In genomic region chr12:14771651-14772137, GRCh38 we compare ENCODE assay signal across 8 cellular contexts. TPM values are rescaled to one million over a fixed set of nuclear protein-coding genes. Genes with fewer than 3 reads are reported as not detected.
DNase-seq lines count a peak whose midpoint lies in the region; ATAC-seq, FAIRE-seq and TF ChIP-seq lines count a peak whose summit lies in the region.

No MANE protein-coding gene starts in this region.

- CTCF ChIA-PET in activated B cell treated with CpG ODN at 0.5 μM for 24 hours (lab: Charles Lee) = no interaction called here

- peaks cover 1 to 11% of the 10 kb centered on the region in 2 donors for H3K4me1 ChIP-seq in small intestine (ENCODE audit: control insufficient read depth in 2 of 2, insufficient read depth in 1 of 2, low read depth in 1 of 2, low read length in 1 of 2)

- peak overlapping the region; percentile 8 to 17 for H3K4me3 ChIP-seq in small intestine (ENCODE audit: low read depth in 1 of 2, low read length in 2 of 2)

- intact Hi-C loops in activated B cell treated with CpG ODN at 0.5 μM for 24 hours (cut with micrococcal nuclease) = loop anchor here (1.0 to 5.0 kb wide), 10 partner anchors 73 to 1959 kb away; partner anchors contain the start of genes ATF7IP, DDX47, EPS8 and MGP

- no peaks in the 10 kb centered on the region for H3K9me3 ChIP-seq in small intestine (ENCODE audit: control insufficient read depth, low read depth)

- H3K27me3 ChIP-seq in small intestine (ENCODE audit: control insufficient read depth in 2 of 2, insufficient read depth in 2 of 2, low read length in 2 of 2) = no peaks in the 10 kb centered on the region

- peaks cover 67% of the 10 kb centered on the region for H3K4me1 Mint-ChIP-seq in activated B cell treated with CpG ODN at 0.5 μM for 24 hours

- peaks cover 0 to 4% of the 10 kb centered on the region in 2 donors for H3K36me3 ChIP-seq in small intestine (ENCODE audit: control insufficient read depth in 2 of 2, insufficient read depth in 2 of 2, low read length in 2 of 2)

- no peaks in the 10 kb centered on the region for H3K27me3 Mint-ChIP-seq in activated B cell treated with CpG ODN at 0.5 μM for 24 hours

- no peak for TF ChIP-seq CTCF in activated B cell treated with CpG ODN at 0.5 μM for 24 hours (IDR thresholded peaks at IDR 0.05)

- H3K27ac ChIP-seq in epithelial cell of prostate (peak overlapping the region; percentile 88), small intestine (ENCODE audit: low read depth in 1 of 2, low read length in 1 of 2) (peak overlapping the region; percentile 5 to 33)

- WGBS in small intestine, 3 donors = 26 to 31% (median 28%) methylated on average over 6 of the region's 6 CpGs

- peaks cover 44% of the 10 kb centered on the region for H3K36me3 Mint-ChIP-seq in activated B cell treated with CpG ODN at 0.5 μM for 24 hours (ENCODE audit: low read depth)

- DNase-seq in activated CD8-positive, alpha-beta memory T cell treated with anti-CD3 and anti-CD28 coated beads for 24 hours = peak; percentile 63
- no peak for DNase-seq in activated CD8-positive, alpha-beta memory T cell treated with anti-CD3 and anti-CD28 coated beads, Interleukin-2, amount 50 U/mL, for 48 hours
- DNase-seq in activated B cell treated with CpG ODN at 0.5 μM for 24 hours = no peak
- no peak for DNase-seq in epithelial cell of prostate (ENCODE audit: low read depth, low spot score)
- no peak for DNase-seq in small intestine
- DNase-seq in NCI-H345 treated with DMSO at 0.1 percent for 48 hours (lab: John Stamatoyannopoulos, UW; ENCODE audit: unreplicated experiment) = no peak

- H3K4me3 Mint-ChIP-seq in activated B cell treated with CpG ODN at 0.5 μM for 24 hours = peak overlapping the region; percentile 98

- no peak for ATAC-seq in activated B cell treated with CpG ODN at 0.5 μM for 24 hours (ENCODE audit: low read depth)
- no peak for ATAC-seq in GM21390 (IDR thresholded peaks at IDR 0.05; ENCODE audit: unreplicated experiment)
- ATAC-seq in HG02852 (IDR thresholded peaks at IDR 0.05; ENCODE audit: unreplicated experiment) = no peak

- no peak for FAIRE-seq in small intestine (lab: Jason Lieb, UNC)

- H3K9me3 Mint-ChIP-seq in activated B cell treated with CpG ODN at 0.5 μM for 24 hours = peaks cover 3% of the 10 kb centered on the region

- H3K27ac Mint-ChIP-seq in activated B cell treated with CpG ODN at 0.5 μM for 24 hours = peak overlapping the region; percentile 99

- POLR2A ChIA-PET in activated B cell treated with CpG ODN at 0.5 μM for 24 hours (lab: Charles Lee) = interaction anchor here (0.6 to 8.2 kb wide), 36 partner anchors 7 to 1671 kb away, joined by 3 to 141 read pairs (median 6); partner anchors contain the start of genes ARHGDIB, ATF7IP, C12orf60 and DERA

RNA-seq across cellular contexts. Expression of gene WBP11, which starts 31.6 kb away (rescaled TPM):
- 86.3 and 89.4 TPM in 2 replicates for total RNA-seq in activated B cell treated with CpG ODN at 0.5 μM for 24 hours
- 10 to 100 TPM; 12.2 to 20.8 (median 13.2) TPM for polyA plus RNA-seq in small intestine

RNA-seq across cellular contexts. Expression of gene C12orf60, which starts 31.8 kb away (rescaled TPM):
- total RNA-seq in activated B cell treated with CpG ODN at 0.5 μM for 24 hours = 0.64 and 0.69 TPM in 2 replicates
- under 1 TPM in 2 of 3 donors, not detected in 1; 0.45 to 0.75 TPM for polyA plus RNA-seq in small intestine

RNA-seq across cellular contexts. Expression of gene SMCO3, which starts 42.3 kb away (rescaled TPM):
- not detected in 2 replicates for total RNA-seq in activated B cell treated with CpG ODN at 0.5 μM for 24 hours
- under 1 TPM in 1 of 3 donors, not detected in 2; 0.06 TPM for polyA plus RNA-seq in small intestine
